Comparison of ENCODE assay signal across 9 cellular contexts in the genomic region with DNA sequence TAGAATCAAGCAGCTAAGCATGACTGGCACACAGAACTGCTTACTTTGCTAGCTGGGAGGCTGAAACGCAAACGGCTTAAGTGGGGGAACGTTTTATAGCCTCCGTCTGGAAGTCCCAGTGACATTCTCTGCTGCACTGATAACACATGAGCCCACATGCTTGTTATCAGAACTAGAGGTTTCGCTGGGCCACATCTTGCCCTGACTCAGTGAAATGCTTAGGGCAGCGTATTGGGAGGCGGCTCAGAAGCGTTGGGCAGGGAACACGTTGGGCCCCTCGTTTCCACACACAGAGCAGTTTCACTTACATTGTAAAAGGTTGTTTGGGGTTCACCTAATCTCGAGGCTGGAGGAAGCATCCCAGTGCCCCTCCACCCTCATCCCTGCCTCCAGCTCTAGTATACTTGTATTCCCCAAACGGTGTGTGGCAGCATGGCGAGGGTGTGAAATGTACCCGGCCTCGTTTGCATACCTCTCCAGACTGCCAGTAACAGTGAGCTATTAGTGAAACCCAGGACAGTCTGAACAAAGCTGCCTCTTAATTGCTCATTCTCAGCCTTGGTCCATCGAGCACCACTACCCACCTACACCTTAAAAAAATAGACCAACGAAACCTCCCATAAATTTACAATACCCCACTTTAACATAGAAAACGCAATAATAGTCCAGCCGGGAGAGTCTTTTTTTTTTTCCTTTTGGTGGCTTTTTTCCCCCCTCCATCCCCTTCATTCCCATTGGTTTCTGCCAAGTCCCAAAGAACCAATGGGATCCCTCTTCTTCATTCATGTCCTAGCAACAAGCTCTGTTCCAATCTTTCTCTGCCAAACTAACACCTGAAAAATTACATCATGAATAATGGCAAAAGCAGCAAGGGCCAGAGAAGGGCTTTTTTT.
A peak's percentile ranks its signal among the peaks of the same experiment; 100 is the strongest.
DNase-seq lines count a peak whose midpoint lies in the region; ATAC-seq and TF ChIP-seq lines count a peak whose summit lies in the region.
"Had no signal": no experiment of that assay in that cellular context is flagged by ENCODE, and none has a peak within 500 bp of the region (broad histone marks: within the 10 kb centered on the region; RNA-seq: fewer than 3 reads in every experiment).

No MANE protein-coding gene starts in this region.

- no TSS peak for BruUV-seq in Caco-2 (replicated peaks; lab: Mats Ljungman, UMichigan)

- no peaks in the 10 kb centered on the region for H3F3A ChIP-seq in GM23338 (replicated peaks; ENCODE audit: low read depth)

- DNase-seq in GM23338 (ENCODE audit: low spot score) (no peak), RPMI8226 (peak; percentile 13), cardiac muscle cell (ENCODE audit: low read depth in 1 of 2, low spot score in 1 of 2) (peak in 1 of 2 donors; percentile 74), psoas muscle (no peak), NCI-H187 treated with DMSO at 0.1 percent for 48 hours (lab: John Stamatoyannopoulos, UW) (no peak), ureter (ENCODE audit: low spot score) (no peak), Caco-2 (no peak)

- H3K4me2 ChIP-seq in GM23338 = no peak overlapping the region

- H3K27ac ChIP-seq in GM23338 (ENCODE audit: low read depth) (no peak overlapping the region), cardiac muscle cell (peak overlapping the region; percentile 1), psoas muscle (no peak overlapping the region)

- H3K36me3 Mint-ChIP-seq in GM23338 (ENCODE audit: low read depth) = no peaks in the 10 kb centered on the region; the same call in 2 of the 3 replicates
- no peaks in the 10 kb centered on the region for H3K36me3 Mint-ChIP-seq in Caco-2 (ENCODE audit: insufficient read depth, unreplicated experiment)
- H3K36me3 Mint-ChIP-seq: activated naive CD4-positive, alpha-beta T cell treated with anti-CD3 and anti-CD28 coated beads, Interleukin-2, amount 50 U/mL, for 24 hours had no signal

- H3K27ac Mint-ChIP-seq in GM23338 (no peak overlapping the region), Caco-2 (ENCODE audit: unreplicated experiment) (no peak overlapping the region)
- H3K27ac Mint-ChIP-seq: activated naive CD4-positive, alpha-beta T cell treated with anti-CD3 and anti-CD28 coated beads, Interleukin-2, amount 50 U/mL, for 24 hours had no signal

- H3K4me3 ChIP-seq in GM23338 (no peak overlapping the region), cardiac muscle cell (no peak overlapping the region), psoas muscle (no peak overlapping the region), Caco-2 (ENCODE audit: low read depth, low read length) (no peak overlapping the region)

- H3K4me3 Mint-ChIP-seq in GM23338 = no peak overlapping the region
- no peak overlapping the region for H3K4me3 Mint-ChIP-seq in Caco-2 (ENCODE audit: unreplicated experiment)
- H3K4me3 Mint-ChIP-seq: activated naive CD4-positive, alpha-beta T cell treated with anti-CD3 and anti-CD28 coated beads, Interleukin-2, amount 50 U/mL, for 24 hours had no signal

- no peaks in the 10 kb centered on the region for H3K27me3 ChIP-seq in GM23338 (ENCODE audit: insufficient read depth)
- no peaks in the 10 kb centered on the region for H3K27me3 ChIP-seq in cardiac muscle cell
- H3K27me3 ChIP-seq in psoas muscle (ENCODE audit: insufficient read depth in 3 of 3, low read length in 2 of 3) = no peaks in the 10 kb centered on the region
- H3K27me3 ChIP-seq in Caco-2 (replicated peaks; ENCODE audit: control insufficient read depth, insufficient read depth, low read length) = peaks cover 1% of the 10 kb centered on the region

- intact Hi-C loops in psoas muscle (cut with DNase I) = no loop called here
- intact Hi-C loops in Caco-2 (cut with micrococcal nuclease; ENCODE audit: unreplicated experiment) = no loop called here

- H2AFZ ChIP-seq in GM23338 = peak overlapping the region; percentile 87; the same call in 1 of the 2 replicates

- H3K4me1 ChIP-seq in GM23338 (ENCODE audit: insufficient read depth) (no peaks in the 10 kb centered on the region; the same call in 1 of the 2 replicates), cardiac muscle cell (ENCODE audit: low read depth) (peaks cover 27% of the 10 kb centered on the region), psoas muscle (no peaks in the 10 kb centered on the region), Caco-2 (no peaks in the 10 kb centered on the region)

- TF ChIP-seq CTCF in GM23338 (conservative IDR thresholded peaks at IDR 0.05; ENCODE audit: low read depth in 2 of 2) = no peak
- no peak for TF ChIP-seq CTCF in cardiac muscle cell (IDR thresholded peaks at IDR 0.05; ENCODE audit: low read depth, low read length)
- no peak for TF ChIP-seq CTCF in psoas muscle (IDR thresholded peaks at IDR 0.05)
- TF ChIP-seq CTCF in Caco-2 (IDR thresholded peaks at IDR 0.05; ENCODE audit: insufficient read depth in 1 of 2, low read depth in 1 of 2, low read length in 1 of 2, severe bottlenecking in 1 of 2, unreplicated experiment in 1 of 2) = no peak

- H3K9me3 Mint-ChIP-seq in GM23338 (no peaks in the 10 kb centered on the region), Caco-2 (ENCODE audit: unreplicated experiment) (no peaks in the 10 kb centered on the region)
- H3K9me3 Mint-ChIP-seq: activated naive CD4-positive, alpha-beta T cell treated with anti-CD3 and anti-CD28 coated beads, Interleukin-2, amount 50 U/mL, for 24 hours had no signal

- H3K27me3 Mint-ChIP-seq in GM23338 (ENCODE audit: insufficient read depth, low read depth, poor library complexity) = peaks cover 2% of the 10 kb centered on the region
- peaks cover 35% of the 10 kb centered on the region for H3K27me3 Mint-ChIP-seq in Caco-2 (ENCODE audit: insufficient read depth, unreplicated experiment)
- H3K27me3 Mint-ChIP-seq: activated naive CD4-positive, alpha-beta T cell treated with anti-CD3 and anti-CD28 coated beads, Interleukin-2, amount 50 U/mL, for 24 hours had no signal

- ATAC-seq in GM23338 = peak; percentile 58
- peak in 3 of 4 donors; percentile 19 to 67 (median 44) for ATAC-seq in psoas muscle
- ATAC-seq in GM18867 (IDR thresholded peaks at IDR 0.05; ENCODE audit: unreplicated experiment) = no peak

- WGBS in psoas muscle, 3 donors = 34 to 54% (median 37%) methylated on average over 19 of the region's 19 CpGs

- H4K20me1 ChIP-seq in GM23338 (replicated peaks; ENCODE audit: insufficient read depth) = no peaks in the 10 kb centered on the region

- H3K4me1 Mint-ChIP-seq in GM23338 (peaks cover 23% of the 10 kb centered on the region), Caco-2 (ENCODE audit: low read depth, unreplicated experiment) (no peaks in the 10 kb centered on the region)
- H3K4me1 Mint-ChIP-seq: activated naive CD4-positive, alpha-beta T cell treated with anti-CD3 and anti-CD28 coated beads, Interleukin-2, amount 50 U/mL, for 24 hours had no signal

- H3K9me3 ChIP-seq in cardiac muscle cell (ENCODE audit: low read depth) (no peaks in the 10 kb centered on the region), psoas muscle (no peaks in the 10 kb centered on the region), Caco-2 (no peaks in the 10 kb centered on the region)

- no peaks in the 10 kb centered on the region for H3K79me2 ChIP-seq in GM23338 (replicated peaks; ENCODE audit: insufficient read depth)

- peaks cover 10% of the 10 kb centered on the region; the same call in 1 of the 2 replicates for H3K9me2 ChIP-seq in GM23338 (ENCODE audit: insufficient read depth)

- POLR2A ChIA-PET in Caco-2 (lab: Charles Lee) = no interaction called here

- no peaks in the 10 kb centered on the region for H3K36me3 ChIP-seq in GM23338 (ENCODE audit: insufficient read depth)
- no peaks in the 10 kb centered on the region for H3K36me3 ChIP-seq in cardiac muscle cell
- no peaks in the 10 kb centered on the region for H3K36me3 ChIP-seq in psoas muscle (ENCODE audit: insufficient read depth in 1 of 2, low read depth in 1 of 2)
- H3K36me3 ChIP-seq in Caco-2 (ENCODE audit: control insufficient read depth, insufficient read depth, low read length) = no peaks in the 10 kb centered on the region

- CTCF ChIA-PET in Caco-2 (lab: Charles Lee) = interaction anchor here (0.6 to 0.7 kb wide), 2 partner anchors 835 to 1023 kb away, joined by 3 to 4 read pairs; no protein-coding TSS in a partner anchor

TF ChIP-seq in GM23338, 12 proteins besides CTCF, POLR2A, EP300 and RAD21 (continues in another document):
- no peak for TF ChIP-seq EZH2 (IDR thresholded peaks at IDR 0.05; ENCODE audit: low read depth, unreplicated experiment)
- TF ChIP-seq JUNB (IDR thresholded peaks at IDR 0.05; ENCODE audit: unreplicated experiment) = no peak
- no peak for TF ChIP-seq STAT1 (IDR thresholded peaks at IDR 0.05; ENCODE audit: unreplicated experiment)
- TF ChIP-seq CREB1 (CRISPR knock-in tag; IDR thresholded peaks at IDR 0.05; ENCODE audit: low read depth) = no peak
- no peak for TF ChIP-seq NANOG (IDR thresholded peaks at IDR 0.05; ENCODE audit: borderline replicate concordance)
